In genomic region chr4:168791376-168791775, GRCh38 we compare ENCODE assay signal across 19 cellular contexts.
"Had no signal": no experiment of that assay in that cellular context is flagged by ENCODE, and none has a peak within 500 bp of the region (broad histone marks: within the 10 kb centered on the region; RNA-seq: fewer than 3 reads in every experiment).

No MANE protein-coding gene starts in this region.

- DNase-seq: activated CD4-positive, alpha-beta memory T cell treated with anti-CD3 and anti-CD28 coated beads, Interleukin-2, amount 10 ng/mL, durations not matched to agents 7 days and 5 days; activated CD4-positive, alpha-beta T cell treated with anti-CD3 and anti-CD28 coated beads for 48 hours; activated gamma-delta T cell; activated naive CD4-positive, alpha-beta T cell treated with anti-CD3 and anti-CD28 coated beads, Interleukin-2, amount 50 U/mL, for 16 hours; activated naive CD8-positive, alpha-beta T cell treated with anti-CD3 and anti-CD28 coated beads, Interleukin-2, amount 50 U/mL, for 24 hours; central memory CD4-positive, alpha-beta T cell; heart left ventricle; left cardiac atrium; retina; stimulated activated CD4-positive, alpha-beta T cell treated with anti-CD3 and anti-CD28 coated beads, Interleukin-4, amount 100 ng/mL, for 4 hours; stimulated activated naive CD8-positive, alpha-beta T cell treated with anti-CD3 and anti-CD28 coated beads, Interleukin-15, Interleukin-2, amounts not matched to agents 100 U/mL and 50 U/mL, for 24 hours; substantia nigra; thyroid gland; upper lobe of right lung had no signal

- H3K9me3 ChIP-seq: heart left ventricle, thyroid gland, upper lobe of right lung had no signal

- H3K27ac Mint-ChIP-seq: activated CD4-positive, alpha-beta memory T cell treated with anti-CD3 and anti-CD28 coated beads, Interleukin-2, amount 10 ng/mL, durations not matched to agents 7 days and 5 days; activated naive CD8-positive, alpha-beta T cell treated with anti-CD3 and anti-CD28 coated beads, Interleukin-2, amount 50 U/mL, for 24 hours; memory B cell; progenitor cell of endocrine pancreas; T-helper 1 cell treated with Interleukin-12 subunit alpha and Interleukin-12 subunit beta and Interleukin-4 antibody, amounts not matched to agents 30 μg/mL and 1 μg/mL, for 36 hours had no signal

- H3K4me3 ChIP-seq: heart left ventricle, thyroid gland, upper lobe of right lung had no signal

- H3K36me3 ChIP-seq: heart left ventricle, thyroid gland, upper lobe of right lung had no signal

- H3K27me3 ChIP-seq: heart left ventricle, thyroid gland, upper lobe of right lung had no signal

- H3K27me3 Mint-ChIP-seq: brain, memory B cell, progenitor cell of endocrine pancreas had no signal

- H3K4me3 Mint-ChIP-seq: activated CD4-positive, alpha-beta memory T cell treated with anti-CD3 and anti-CD28 coated beads, Interleukin-2, amount 10 ng/mL, durations not matched to agents 7 days and 5 days; activated naive CD8-positive, alpha-beta T cell treated with anti-CD3 and anti-CD28 coated beads, Interleukin-2, amount 50 U/mL, for 24 hours; brain; memory B cell; T-helper 1 cell treated with Interleukin-12 subunit alpha and Interleukin-12 subunit beta and Interleukin-4 antibody, amounts not matched to agents 30 μg/mL and 1 μg/mL, for 36 hours had no signal

- H3K4me1 Mint-ChIP-seq: activated CD4-positive, alpha-beta memory T cell treated with anti-CD3 and anti-CD28 coated beads, Interleukin-2, amount 10 ng/mL, durations not matched to agents 7 days and 5 days; activated naive CD8-positive, alpha-beta T cell treated with anti-CD3 and anti-CD28 coated beads, Interleukin-2, amount 50 U/mL, for 24 hours had no signal

- H3K27ac ChIP-seq: epithelial cell of prostate, thyroid gland, upper lobe of right lung had no signal

- H3K9me3 Mint-ChIP-seq: activated CD4-positive, alpha-beta memory T cell treated with anti-CD3 and anti-CD28 coated beads, Interleukin-2, amount 10 ng/mL, durations not matched to agents 7 days and 5 days; activated naive CD8-positive, alpha-beta T cell treated with anti-CD3 and anti-CD28 coated beads, Interleukin-2, amount 50 U/mL, for 24 hours; memory B cell; T-helper 1 cell treated with Interleukin-12 subunit alpha and Interleukin-12 subunit beta and Interleukin-4 antibody, amounts not matched to agents 30 μg/mL and 1 μg/mL, for 36 hours had no signal

- ATAC-seq: activated naive CD8-positive, alpha-beta T cell treated with anti-CD3 and anti-CD28 coated beads, Interleukin-2, amount 50 U/mL, for 24 hours; left cardiac atrium; stimulated activated naive CD8-positive, alpha-beta T cell treated with anti-CD3 and anti-CD28 coated beads, Interleukin-15, Interleukin-2, amounts not matched to agents 100 U/mL and 50 U/mL, for 24 hours; upper lobe of right lung had no signal

- H3K36me3 Mint-ChIP-seq: brain, memory B cell had no signal
